In the genomic region with DNA sequence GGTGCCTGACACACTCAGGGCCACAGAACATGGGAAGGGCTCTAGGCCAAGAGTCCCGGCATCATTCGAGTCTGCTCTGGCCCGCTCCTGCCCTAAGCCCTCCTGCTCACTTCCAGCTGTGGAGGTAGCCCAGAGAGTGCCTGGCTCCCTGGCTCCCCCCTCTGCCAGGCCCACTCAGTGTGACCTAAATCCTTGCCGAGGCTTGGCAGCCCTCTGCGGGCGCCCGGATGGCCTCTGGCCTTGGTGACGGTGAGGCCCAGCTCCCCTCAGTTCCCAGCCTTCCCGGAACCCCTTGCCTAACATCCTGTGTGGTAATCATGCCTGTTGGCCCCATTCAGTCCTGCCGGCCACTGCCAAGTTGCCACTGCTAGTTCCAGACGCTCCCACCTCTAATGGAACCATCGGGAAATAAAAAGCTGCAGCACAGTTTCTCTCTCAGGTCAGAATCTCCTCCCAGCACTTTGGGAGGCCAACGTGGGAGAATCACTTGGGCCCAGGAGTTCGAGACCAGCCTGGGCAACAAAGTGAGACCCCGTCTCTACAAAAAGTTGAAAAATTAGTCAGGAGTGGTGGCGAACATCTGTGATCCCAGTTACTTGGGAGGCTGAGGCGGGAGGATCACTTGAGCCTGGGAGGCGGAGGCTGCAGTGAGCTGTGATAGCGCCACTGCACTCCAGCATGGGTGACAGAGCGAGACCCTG, we compare ENCODE assay signal across 1 cellular context.
A peak's percentile ranks its signal among the peaks of the same experiment; 100 is the strongest.
TF ChIP-seq lines count a peak whose summit lies in the region.

No MANE protein-coding gene starts in this region.

TF ChIP-seq in HepG2, 621 proteins besides CTCF, POLR2A, EP300 and RAD21 (continued from another document and continues in another):
- TF ChIP-seq, protein P1, sequence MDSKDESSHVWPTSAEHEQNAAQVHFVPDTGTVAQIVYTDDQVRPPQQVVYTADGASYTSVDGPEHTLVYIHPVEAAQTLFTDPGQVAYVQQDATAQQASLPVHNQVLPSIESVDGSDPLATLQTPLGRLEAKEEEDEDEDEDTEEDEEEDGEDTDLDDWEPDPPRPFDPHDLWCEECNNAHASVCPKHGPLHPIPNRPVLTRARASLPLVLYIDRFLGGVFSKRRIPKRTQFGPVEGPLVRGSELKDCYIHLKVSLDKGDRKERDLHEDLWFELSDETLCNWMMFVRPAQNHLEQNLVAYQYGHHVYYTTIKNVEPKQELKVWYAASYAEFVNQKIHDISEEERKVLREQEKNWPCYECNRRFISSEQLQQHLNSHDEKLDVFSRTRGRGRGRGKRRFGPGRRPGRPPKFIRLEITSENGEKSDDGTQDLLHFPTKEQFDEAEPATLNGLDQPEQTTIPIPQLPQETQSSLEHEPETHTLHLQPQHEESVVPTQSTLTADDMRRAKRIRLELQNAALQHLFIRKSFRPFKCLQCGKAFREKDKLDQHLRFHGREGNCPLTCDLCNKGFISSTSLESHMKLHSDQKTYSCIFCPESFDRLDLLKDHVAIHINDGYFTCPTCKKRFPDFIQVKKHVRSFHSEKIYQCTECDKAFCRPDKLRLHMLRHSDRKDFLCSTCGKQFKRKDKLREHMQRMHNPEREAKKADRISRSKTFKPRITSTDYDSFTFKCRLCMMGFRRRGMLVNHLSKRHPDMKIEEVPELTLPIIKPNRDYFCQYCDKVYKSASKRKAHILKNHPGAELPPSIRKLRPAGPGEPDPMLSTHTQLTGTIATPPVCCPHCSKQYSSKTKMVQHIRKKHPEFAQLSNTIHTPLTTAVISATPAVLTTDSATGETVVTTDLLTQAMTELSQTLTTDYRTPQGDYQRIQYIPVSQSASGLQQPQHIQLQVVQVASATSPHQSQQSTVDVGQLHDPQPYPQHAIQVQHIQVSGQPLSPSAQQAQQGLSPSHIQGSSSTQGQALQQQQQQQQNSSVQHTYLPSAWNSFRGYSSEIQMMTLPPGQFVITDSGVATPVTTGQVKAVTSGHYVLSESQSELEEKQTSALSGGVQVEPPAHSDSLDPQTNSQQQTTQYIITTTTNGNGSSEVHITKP (CRISPR knock-in tag; IDR thresholded peaks at IDR 0.05; ENCODE audit: low read depth): peak; percentile 84; the same call in 1 of the 2 replicates
- peak; percentile 81; the same call in 1 of the 2 replicates for TF ChIP-seq RCOR2 (CRISPR knock-in tag; IDR thresholded peaks at IDR 0.05)
- peak; percentile 91 for TF ChIP-seq NRL (CRISPR knock-in tag; IDR thresholded peaks at IDR 0.05; ENCODE audit: borderline replicate concordance)
- peak; percentile 60; the same call in 1 of the 2 replicates for TF ChIP-seq ZNF253 (CRISPR knock-in tag; IDR thresholded peaks at IDR 0.05; ENCODE audit: borderline replicate concordance)
- peak; percentile 72; the same call in 1 of the 2 replicates for TF ChIP-seq TFDP1 (CRISPR knock-in tag; IDR thresholded peaks at IDR 0.05; ENCODE audit: borderline replicate concordance)
- peak; percentile 50; the same call in 1 of the 2 replicates for TF ChIP-seq ZZZ3 (CRISPR knock-in tag; IDR thresholded peaks at IDR 0.05; ENCODE audit: borderline replicate concordance)
- no peak for TF ChIP-seq ZNF234 (CRISPR knock-in tag; conservative IDR thresholded peaks at IDR 0.05)
- no peak for TF ChIP-seq ZSCAN20 (CRISPR knock-in tag; IDR thresholded peaks at IDR 0.05; ENCODE audit: borderline replicate concordance)
- no peak for TF ChIP-seq ZNF10 (CRISPR knock-in tag; IDR thresholded peaks at IDR 0.05; ENCODE audit: borderline replicate concordance, low read depth)
- TF ChIP-seq REXO4 (CRISPR knock-in tag; IDR thresholded peaks at IDR 0.05; ENCODE audit: borderline replicate concordance): no peak
- no peak for TF ChIP-seq ZNF775 (CRISPR knock-in tag; IDR thresholded peaks at IDR 0.05; ENCODE audit: borderline replicate concordance)
- TF ChIP-seq, protein P2, sequence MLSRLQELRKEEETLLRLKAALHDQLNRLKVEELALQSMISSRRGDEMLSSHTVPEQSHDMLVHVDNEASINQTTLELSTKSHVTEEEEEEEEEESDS (CRISPR knock-in tag; IDR thresholded peaks at IDR 0.05; ENCODE audit: borderline replicate concordance): no peak
- peak; percentile 94 for TF ChIP-seq ZNF770 (CRISPR knock-in tag; IDR thresholded peaks at IDR 0.05)
- TF ChIP-seq ZNF678 (CRISPR knock-in tag; IDR thresholded peaks at IDR 0.05): no peak
- no peak for TF ChIP-seq CREB3 (CRISPR knock-in tag; IDR thresholded peaks at IDR 0.05)
- TF ChIP-seq XBP1 (CRISPR knock-in tag; IDR thresholded peaks at IDR 0.05): no peak
- TF ChIP-seq ZNF629 (CRISPR knock-in tag; conservative IDR thresholded peaks at IDR 0.05): peak; percentile 68
- TF ChIP-seq, protein P3, sequence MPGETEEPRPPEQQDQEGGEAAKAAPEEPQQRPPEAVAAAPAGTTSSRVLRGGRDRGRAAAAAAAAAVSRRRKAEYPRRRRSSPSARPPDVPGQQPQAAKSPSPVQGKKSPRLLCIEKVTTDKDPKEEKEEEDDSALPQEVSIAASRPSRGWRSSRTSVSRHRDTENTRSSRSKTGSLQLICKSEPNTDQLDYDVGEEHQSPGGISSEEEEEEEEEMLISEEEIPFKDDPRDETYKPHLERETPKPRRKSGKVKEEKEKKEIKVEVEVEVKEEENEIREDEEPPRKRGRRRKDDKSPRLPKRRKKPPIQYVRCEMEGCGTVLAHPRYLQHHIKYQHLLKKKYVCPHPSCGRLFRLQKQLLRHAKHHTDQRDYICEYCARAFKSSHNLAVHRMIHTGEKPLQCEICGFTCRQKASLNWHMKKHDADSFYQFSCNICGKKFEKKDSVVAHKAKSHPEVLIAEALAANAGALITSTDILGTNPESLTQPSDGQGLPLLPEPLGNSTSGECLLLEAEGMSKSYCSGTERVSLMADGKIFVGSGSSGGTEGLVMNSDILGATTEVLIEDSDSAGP (CRISPR knock-in tag; IDR thresholded peaks at IDR 0.05; ENCODE audit: borderline replicate concordance): peak; percentile 83
- peak; percentile 40; the same call in 1 of the 2 replicates for TF ChIP-seq GATA4 (IDR thresholded peaks at IDR 0.05; ENCODE audit: borderline replicate concordance, low read depth)
- TF ChIP-seq GATAD1 (CRISPR knock-in tag; IDR thresholded peaks at IDR 0.05): peak; percentile 72
- TF ChIP-seq ZNF143 (CRISPR knock-in tag; IDR thresholded peaks at IDR 0.05): peak; percentile 56
- TF ChIP-seq, protein P4, sequence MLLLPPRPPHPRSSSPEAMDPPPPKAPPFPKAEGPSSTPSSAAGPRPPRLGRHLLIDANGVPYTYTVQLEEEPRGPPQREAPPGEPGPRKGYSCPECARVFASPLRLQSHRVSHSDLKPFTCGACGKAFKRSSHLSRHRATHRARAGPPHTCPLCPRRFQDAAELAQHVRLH (CRISPR knock-in tag; IDR thresholded peaks at IDR 0.05; ENCODE audit: borderline replicate concordance, low read depth): peak; percentile 96
- TF ChIP-seq AGO2 (optimal IDR thresholded peaks at IDR 0.05; ENCODE audit: low read depth, low read length): no peak
- TF ChIP-seq DNMT3B (CRISPR knock-in tag; conservative IDR thresholded peaks at IDR 0.05): peak; percentile 88; the same call in 1 of the 2 replicates
- TF ChIP-seq ARID4A (CRISPR knock-in tag; IDR thresholded peaks at IDR 0.05; ENCODE audit: borderline replicate concordance): peak; percentile 59; the same call in 1 of the 2 replicates
- no peak for TF ChIP-seq POLR2AphosphoS2 (IDR thresholded peaks at IDR 0.05; ENCODE audit: low read depth, low read length)
- TF ChIP-seq NFKBIZ (CRISPR knock-in tag; IDR thresholded peaks at IDR 0.05): peak; percentile 91
- peak; percentile 73; the same call in 1 of the 2 replicates for TF ChIP-seq ZNF749 (CRISPR knock-in tag; IDR thresholded peaks at IDR 0.05; ENCODE audit: borderline replicate concordance)
- no peak for TF ChIP-seq PRMT3 (CRISPR knock-in tag; IDR thresholded peaks at IDR 0.05; ENCODE audit: borderline replicate concordance, low read depth)
- no peak for TF ChIP-seq ZEB1 (IDR thresholded peaks at IDR 0.05; ENCODE audit: insufficient replicate concordance, low read depth)
- TF ChIP-seq PPARG (CRISPR knock-in tag; conservative IDR thresholded peaks at IDR 0.05): peak; percentile 84
- TF ChIP-seq ZNF282 (IDR thresholded peaks at IDR 0.05; ENCODE audit: partially characterized antibody): no peak
- TF ChIP-seq ZMYM2 (CRISPR knock-in tag; IDR thresholded peaks at IDR 0.05): peak; percentile 82; the same call in 1 of the 2 replicates
- TF ChIP-seq, protein P5, sequence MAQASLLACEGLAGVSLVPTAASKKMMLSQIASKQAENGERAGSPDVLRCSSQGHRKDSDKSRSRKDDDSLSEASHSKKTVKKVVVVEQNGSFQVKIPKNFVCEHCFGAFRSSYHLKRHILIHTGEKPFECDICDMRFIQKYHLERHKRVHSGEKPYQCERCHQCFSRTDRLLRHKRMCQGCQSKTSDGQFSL (CRISPR knock-in tag; IDR thresholded peaks at IDR 0.05): no peak
- peak; percentile 36; the same call in 1 of the 2 replicates for TF ChIP-seq ZNF543 (CRISPR knock-in tag; IDR thresholded peaks at IDR 0.05)
- TF ChIP-seq ASH2L (IDR thresholded peaks at IDR 0.05; ENCODE audit: insufficient read length, low read depth, low read length): peak; percentile 61
- TF ChIP-seq ARID2 (CRISPR knock-in tag; IDR thresholded peaks at IDR 0.05; ENCODE audit: borderline replicate concordance): 0 out of 2 replicates have a peak, but pooled peaks have one; percentile 27
- TF ChIP-seq ZC3H13 (CRISPR knock-in tag; IDR thresholded peaks at IDR 0.05): 0 out of 2 replicates have a peak, but pooled peaks have one; percentile 65
- TF ChIP-seq ZNF431 (CRISPR knock-in tag; IDR thresholded peaks at IDR 0.05; ENCODE audit: borderline replicate concordance, low read depth): 0 out of 2 replicates have a peak, but pooled peaks have one; percentile 28
- peak; percentile 85; the same call in 1 of the 2 replicates for TF ChIP-seq ZBTB25 (CRISPR knock-in tag; IDR thresholded peaks at IDR 0.05)
- peak; percentile 95 for TF ChIP-seq SMAD3 (CRISPR knock-in tag; IDR thresholded peaks at IDR 0.05)
